In genomic region chr7:36278069-36278766, GRCh38 we compare ENCODE assay signal across 17 cellular contexts.
DNase-seq lines count a peak whose midpoint lies in the region; ATAC-seq and TF ChIP-seq lines count a peak whose summit lies in the region.
"Had no signal": no experiment of that assay in that cellular context is flagged by ENCODE, and none has a peak within 500 bp of the region (broad histone marks: within the 10 kb centered on the region; RNA-seq: fewer than 3 reads in every experiment).

No MANE protein-coding gene starts in this region.

- H2BK12ac ChIP-seq in neuronal stem cell (ENCODE audit: low read length), result no peak overlapping the region

- H3K27me3 ChIP-seq in neuronal stem cell (ENCODE audit: control insufficient read depth in 3 of 3, insufficient read depth in 3 of 3, low read depth in 1 of 3, low read length in 3 of 3), result no peaks in the 10 kb centered on the region
- H3K27me3 ChIP-seq: adrenal gland, testis had no signal

- H3K79me1 ChIP-seq in neuronal stem cell (ENCODE audit: low read depth, low read length), result no peaks in the 10 kb centered on the region

- ATAC-seq in GM21576 (IDR thresholded peaks at IDR 0.05; ENCODE audit: unreplicated experiment), result no peak

- DNase-seq in NCI-H1694 (lab: John Stamatoyannopoulos, UW) (peak; percentile 60), chondrocyte (ENCODE audit: low spot score) (no peak), neuronal stem cell (ENCODE audit: low spot score) (no peak), NCI-H748 (lab: John Stamatoyannopoulos, UW; ENCODE audit: unreplicated experiment) (no peak), NCI-H526 treated with DMSO at 0.1 percent for 48 hours (lab: John Stamatoyannopoulos, UW) (no peak)
- no peak for DNase-seq in stimulated activated CD4-positive, alpha-beta T cell treated with anti-CD3 and anti-CD28 coated beads, Interleukin-4, amount 100 ng/mL, for 1 hour
- DNase-seq: activated CD4-positive, alpha-beta T cell treated with anti-CD3 and anti-CD28 coated beads for 48 hours; activated T-cell treated with anti-CD3 and anti-CD28 coated beads, Interleukin-2, amount 50 U/mL, for 72 hours; cortex of kidney; nucleus accumbens; stimulated activated CD4-positive, alpha-beta T cell treated with anti-CD3 and anti-CD28 coated beads, Interleukin-12 subunit alpha, Interleukin-12 subunit beta, amount 100 ng/mL, for 4 hours; testis had no signal

- no peaks in the 10 kb centered on the region for H3K9me3 ChIP-seq in neuronal stem cell (replicated peaks in 1 of 2; ENCODE audit: control insufficient read depth in 2 of 2, insufficient read depth in 1 of 2, low read depth in 1 of 2, low read length in 2 of 2)
- H3K9me3 ChIP-seq: adrenal gland, testis had no signal

- H3K27me3 Mint-ChIP-seq in chondrocyte (ENCODE audit: low read depth), result no peaks in the 10 kb centered on the region

- H3K9me3 Mint-ChIP-seq in chondrocyte (ENCODE audit: low read depth), result no peaks in the 10 kb centered on the region
- H3K9me3 Mint-ChIP-seq: activated T-cell treated with anti-CD3 and anti-CD28 coated beads, Interleukin-2, amount 50 U/mL, for 72 hours had no signal

- peaks cover 51% of the 10 kb centered on the region for H3K4me1 Mint-ChIP-seq in chondrocyte (ENCODE audit: low read depth)

- no peaks in the 10 kb centered on the region for H3K36me3 Mint-ChIP-seq in chondrocyte (ENCODE audit: low read depth)

- H3K27ac ChIP-seq in C4-2B, result peak overlapping the region; percentile 24
- no peak overlapping the region for H3K27ac ChIP-seq in neuronal stem cell (replicated peaks; ENCODE audit: low read length)
- H3K27ac ChIP-seq: adrenal gland, HL-60 had no signal

- peak overlapping the region; percentile 45 for H3K4me3 Mint-ChIP-seq in chondrocyte (ENCODE audit: unreplicated experiment)
- H3K4me3 Mint-ChIP-seq: activated T-cell treated with anti-CD3 and anti-CD28 coated beads, Interleukin-2, amount 50 U/mL, for 72 hours had no signal

- WGBS in neuronal stem cell (ENCODE audit: extremely low coverage in 2 of 2, insufficient read length in 2 of 2, insufficient replicate concordance in 1 of 2), 2 donors, result no CpG with 5 or more reads among the region's 9 CpGs

- no peak overlapping the region for H3K4me2 ChIP-seq in neuronal stem cell (ENCODE audit: insufficient read depth, low read length, poor library complexity, severe bottlenecking)

- no peak overlapping the region for H2BK120ac ChIP-seq in neuronal stem cell (ENCODE audit: low read depth, low read length)

- no peak overlapping the region for H4K91ac ChIP-seq in neuronal stem cell (ENCODE audit: low read depth, low read length, poor library complexity)

- no peak overlapping the region for H3K14ac ChIP-seq in neuronal stem cell (ENCODE audit: low read length)

- H2AFZ ChIP-seq in neuronal stem cell (ENCODE audit: low read length), result no peak overlapping the region

- no peaks in the 10 kb centered on the region for H3K36me3 ChIP-seq in neuronal stem cell (replicated peaks in 1 of 2; ENCODE audit: control insufficient read depth in 2 of 2, insufficient read depth in 2 of 2, low read length in 2 of 2)
- H3K36me3 ChIP-seq: adrenal gland had no signal

- no peak overlapping the region for H3K23ac ChIP-seq in neuronal stem cell (ENCODE audit: low read depth, low read length, poor library complexity)

- no peak overlapping the region for H3K9ac ChIP-seq in neuronal stem cell (ENCODE audit: low read depth, low read length, poor library complexity)

- no peak overlapping the region for H2BK5ac ChIP-seq in neuronal stem cell (ENCODE audit: low read length)

- H3K18ac ChIP-seq in neuronal stem cell (ENCODE audit: low read length), result peak overlapping the region; percentile 21

- no peak overlapping the region for H4K8ac ChIP-seq in neuronal stem cell (ENCODE audit: low read depth, low read length)

- no peak overlapping the region for H2AK5ac ChIP-seq in neuronal stem cell (ENCODE audit: low read depth, low read length)

- no peak overlapping the region for H3K4me3 ChIP-seq in neuronal stem cell (ENCODE audit: low read length in 2 of 2)
- H3K4me3 ChIP-seq: adrenal gland, lung, testis had no signal

- no peak overlapping the region for H3K4ac ChIP-seq in neuronal stem cell (ENCODE audit: low read length)

- H2BK15ac ChIP-seq in neuronal stem cell (ENCODE audit: low read length), result no peak overlapping the region

- H3K4me1 ChIP-seq in neuronal stem cell (ENCODE audit: control insufficient read depth in 2 of 2, insufficient read depth in 1 of 2, low read depth in 1 of 2, low read length in 2 of 2), result peaks cover 24 to 34% of the 10 kb centered on the region in 2 donors

- no peak for TF ChIP-seq CTCF in C4-2B (conservative IDR thresholded peaks at IDR 0.05)
- TF ChIP-seq CTCF in chondrocyte (IDR thresholded peaks at IDR 0.05), result no peak

- H3K27ac Mint-ChIP-seq in chondrocyte (ENCODE audit: unreplicated experiment), result peak overlapping the region; percentile 89
- H3K27ac Mint-ChIP-seq: activated T-cell treated with anti-CD3 and anti-CD28 coated beads, Interleukin-2, amount 50 U/mL, for 72 hours had no signal
